Comparison of ENCODE assay signal across 9 cellular contexts in genomic region chr2:119431976-119432881, GRCh38. TPM values are rescaled to one million over a fixed set of nuclear protein-coding genes. Genes with fewer than 3 reads are reported as not detected.
A peak's percentile ranks its signal among the peaks of the same experiment; 100 is the strongest.
DNase-seq lines count a peak whose midpoint lies in the region; ATAC-seq and TF ChIP-seq lines count a peak whose summit lies in the region.
"Had no signal": no experiment of that assay in that cellular context is flagged by ENCODE, and none has a peak within 500 bp of the region (broad histone marks: within the 10 kb centered on the region; RNA-seq: fewer than 3 reads in every experiment).

No MANE protein-coding gene starts in this region.

- H3K4me3 Mint-ChIP-seq in activated naive CD4-positive, alpha-beta T cell treated with anti-CD3 and anti-CD28 coated beads, Interleukin-2, amount 10 ng/mL, durations not matched to agents 7 days and 5 days: peak overlapping the region; percentile 45
- H3K4me3 Mint-ChIP-seq: central memory CD8-positive, alpha-beta T cell had no signal

- POLR2A ChIA-PET in OCI-LY7 (lab: Charles Lee): no interaction called here

- H3K27me3 Mint-ChIP-seq in activated naive CD4-positive, alpha-beta T cell treated with anti-CD3 and anti-CD28 coated beads, Interleukin-2, amount 10 ng/mL, durations not matched to agents 7 days and 5 days: peaks cover 88% of the 10 kb centered on the region

- H3K4me1 Mint-ChIP-seq in activated naive CD4-positive, alpha-beta T cell treated with anti-CD3 and anti-CD28 coated beads, Interleukin-2, amount 10 ng/mL, durations not matched to agents 7 days and 5 days: peaks cover 3% of the 10 kb centered on the region
- H3K4me1 Mint-ChIP-seq: central memory CD8-positive, alpha-beta T cell had no signal

- H3K4me1 ChIP-seq in OCI-LY7 (ENCODE audit: insufficient read depth, low read length, poor library complexity, severe bottlenecking): peaks cover 17% of the 10 kb centered on the region

- no peaks in the 10 kb centered on the region for H4K20me1 ChIP-seq in OCI-LY7 (ENCODE audit: insufficient read depth, low read length)

- no peak overlapping the region for H3K27ac Mint-ChIP-seq in activated naive CD4-positive, alpha-beta T cell treated with anti-CD3 and anti-CD28 coated beads, Interleukin-2, amount 10 ng/mL, durations not matched to agents 7 days and 5 days

- ATAC-seq in GM18861 (IDR thresholded peaks at IDR 0.05; ENCODE audit: unreplicated experiment) (no peak), HG03521 (IDR thresholded peaks at IDR 0.05; ENCODE audit: unreplicated experiment) (no peak), GM19023 (IDR thresholded peaks at IDR 0.05; ENCODE audit: unreplicated experiment) (no peak)

- no peaks in the 10 kb centered on the region for H3K9me3 Mint-ChIP-seq in activated naive CD4-positive, alpha-beta T cell treated with anti-CD3 and anti-CD28 coated beads, Interleukin-2, amount 10 ng/mL, durations not matched to agents 7 days and 5 days
- H3K9me3 Mint-ChIP-seq: central memory CD8-positive, alpha-beta T cell had no signal

- no peak overlapping the region for H3K27ac ChIP-seq in OCI-LY7 (ENCODE audit: low read depth, low read length, poor library complexity, severe bottlenecking)

- no TSS peak for BruUV-seq in OCI-LY7 (replicated peaks; lab: Mats Ljungman, UMichigan)

- no peaks in the 10 kb centered on the region for H3K36me3 Mint-ChIP-seq in activated naive CD4-positive, alpha-beta T cell treated with anti-CD3 and anti-CD28 coated beads, Interleukin-2, amount 10 ng/mL, durations not matched to agents 7 days and 5 days

- peak overlapping the region; percentile 62 for H3K4me2 ChIP-seq in OCI-LY7 (ENCODE audit: low read length)

- no peaks in the 10 kb centered on the region for H3K79me2 ChIP-seq in OCI-LY7 (ENCODE audit: insufficient read depth, low read depth, low read length)

- TF ChIP-seq CTCF in OCI-LY7 (conservative IDR thresholded peaks at IDR 0.05; ENCODE audit: low read length) (no peak), fibroblast of the aortic adventitia (IDR thresholded peaks at IDR 0.05; ENCODE audit: insufficient read depth, low read length) (no peak)

- H3K9me2 ChIP-seq in OCI-LY7 (ENCODE audit: insufficient read depth, low read length): no peaks in the 10 kb centered on the region

- peak overlapping the region; percentile 49 for H3K4me3 ChIP-seq in OCI-LY7 (ENCODE audit: low read depth, low read length, poor library complexity, severe bottlenecking)
- H3K4me3 ChIP-seq in fibroblast of the aortic adventitia (ENCODE audit: low read depth, low read length): peak overlapping the region; percentile 42

- DNase-seq in activated naive CD4-positive, alpha-beta T cell treated with anti-CD3 and anti-CD28 coated beads, Interleukin-2, amount 10 ng/mL, durations not matched to agents 7 days and 5 days: no peak
- DNase-seq in activated naive CD4-positive, alpha-beta T cell (lab: John Stamatoyannopoulos, UW): no peak
- DNase-seq in OCI-LY7 (ENCODE audit: low spot score) (no peak), fibroblast of the aortic adventitia (ENCODE audit: low read depth) (peak; percentile 28), non-pigmented ciliary epithelial cell (ENCODE audit: low read depth) (peak; percentile 8)

- CTCF ChIA-PET in activated naive CD4-positive, alpha-beta T cell treated with anti-CD3 and anti-CD28 coated beads, Interleukin-2, amount 10 ng/mL, durations not matched to agents 7 days and 5 days (lab: Charles Lee): no interaction called here
- CTCF ChIA-PET in OCI-LY7 (lab: Charles Lee; ENCODE audit: unreplicated experiment): interaction anchor here (0.7 kb wide), 1 partner anchor 548 kb away, joined by 3 read pairs; no protein-coding TSS in a partner anchor

- no peak overlapping the region for H2AFZ ChIP-seq in OCI-LY7 (ENCODE audit: low read length)

- intact Hi-C loops in OCI-LY7 (cut with micrococcal nuclease; ENCODE audit: unreplicated experiment): no loop called here

- no peaks in the 10 kb centered on the region for H3K36me3 ChIP-seq in OCI-LY7 (ENCODE audit: insufficient read depth, low read length)

- no peaks in the 10 kb centered on the region for H3K9me3 ChIP-seq in OCI-LY7 (ENCODE audit: low read length)

RNA-seq across cellular contexts. Expression of gene TMEM37, which starts 0.6 kb away (rescaled TPM):
- not detected in 2 replicates for total RNA-seq in OCI-LY7 (2014; rRNA removed; shearing (Covaris generic))
- total RNA-seq in OCI-LY7 (2022): not detected in 2 replicates
- not detected in 2 replicates for total RNA-seq in fibroblast of the aortic adventitia (ENCODE audit: low replicate concordance)

Comparison
In these comparisons a context has a peak if more than half of its experiments do, and no peak if none do; other contexts are left out.
1. DNase-seq: peak in fibroblast of the aortic adventitia (single experiment) and non-pigmented ciliary epithelial cell (single experiment); none in activated naive CD4-positive, alpha-beta T cell treated with anti-CD3 and anti-CD28 coated beads, Interleukin-2, amount 10 ng/mL, durations not matched to agents 7 days and 5 days (single experiment), activated naive CD4-positive, alpha-beta T cell (0 of 4) and OCI-LY7 (single experiment).